In genomic region chr4:33649015-33649414, GRCh38 we compare ENCODE assay signal across 12 cellular contexts.
DNase-seq lines count a peak whose midpoint lies in the region; ATAC-seq and TF ChIP-seq lines count a peak whose summit lies in the region.
"Had no signal": no experiment of that assay in that cellular context is flagged by ENCODE, and none has a peak within 500 bp of the region (broad histone marks: within the 10 kb centered on the region; RNA-seq: fewer than 3 reads in every experiment).

No MANE protein-coding gene starts in this region.

- 62 to 75% (median 66%) methylated on average over 2 of the region's 2 CpGs for WGBS in ovary, 3 donors
- 50 to 54% methylated on average over 2 of the region's 2 CpGs for WGBS in aorta, 2 donors

- no peak for TF ChIP-seq POLR2A in ovary (IDR thresholded peaks at IDR 0.05)

- POLR2A ChIA-PET in AG04450 (lab: Yijun Ruan, JAX), result no interaction called here
- POLR2A ChIA-PET in WTC11 (lab: Charles Lee), result no interaction called here

- no peaks in the 10 kb centered on the region for H3K36me3 ChIP-seq in ovary
- H3K36me3 ChIP-seq in aorta (ENCODE audit: control insufficient read depth in 1 of 2, insufficient read depth in 2 of 2, low read length in 1 of 2), result no peaks in the 10 kb centered on the region

- no peaks in the 10 kb centered on the region for H3K9me3 Mint-ChIP-seq in HFFc6
- peaks cover 8% of the 10 kb centered on the region for H3K9me3 Mint-ChIP-seq in WTC11

- peak; percentile 68 for TF ChIP-seq CTCF in AG04450 (IDR thresholded peaks at IDR 0.05; ENCODE audit: low read depth, low read length)
- peak; percentile 85 for TF ChIP-seq CTCF in HFFc6 (IDR thresholded peaks at IDR 0.05)
- no peak for TF ChIP-seq CTCF in WTC11 (IDR thresholded peaks at IDR 0.05)
- no peak for TF ChIP-seq CTCF in ovary (IDR thresholded peaks at IDR 0.05)

- DNase-seq in AG04450 (ENCODE audit: low read depth, low spot score) (no peak), HFFc6 (peak; percentile 58), WTC11 (ENCODE audit: low spot score) (no peak), iris pigment epithelial cell (ENCODE audit: low read depth) (peak; percentile 20), ovary (no peak), aorta (no peak), head of caudate nucleus (no peak), GM19240 (ENCODE audit: insufficient read length, low spot score) (no peak)
- DNase-seq: activated T-cell treated with anti-CD3 and anti-CD28 coated beads, Interleukin-2, amount 50 U/mL, for 48 hours; DMS153; NCI-H2029; T-cell had no signal

- intact Hi-C loops in ovary (cut with DNase I) (no loop called here), aorta (cut with DNase I) (no loop called here), head of caudate nucleus (cut with DNase I) (no loop called here)

- no peaks in the 10 kb centered on the region for H3K9me3 ChIP-seq in AG04450 (ENCODE audit: control insufficient read depth, insufficient read depth, low read length)
- no peaks in the 10 kb centered on the region for H3K9me3 ChIP-seq in ovary
- peaks cover 1% of the 10 kb centered on the region for H3K9me3 ChIP-seq in aorta (ENCODE audit: control insufficient read depth, low read length)

- H3K27ac Mint-ChIP-seq in HFFc6 (no peak overlapping the region), WTC11 (no peak overlapping the region)
- H3K27ac Mint-ChIP-seq: T-cell had no signal

- H3K4me3 Mint-ChIP-seq in HFFc6, result no peak overlapping the region
- no peak overlapping the region for H3K4me3 Mint-ChIP-seq in WTC11
- H3K4me3 Mint-ChIP-seq: T-cell had no signal

- no peak overlapping the region for H3K4me3 ChIP-seq in AG04450 (ENCODE audit: low read depth, low read length)
- H3K4me3 ChIP-seq in ovary, result no peak overlapping the region
- H3K4me3 ChIP-seq in aorta (ENCODE audit: low read length in 2 of 2), result no peak overlapping the region

- CTCF ChIA-PET in AG04450 (lab: Charles Lee), result interaction anchor here (0.9 to 3.0 kb wide), 3 partner anchors 674 to 1071 kb away, joined by 3 to 13 read pairs (median 9); no protein-coding TSS in a partner anchor
- CTCF ChIA-PET in WTC11 (lab: Charles Lee), result interaction anchor here (0.6 kb wide), 1 partner anchor 773 kb away, joined by 3 read pairs; no protein-coding TSS in a partner anchor

- H3K27ac ChIP-seq in AG04450 (ENCODE audit: low read depth, low read length) (no peak overlapping the region), ovary (no peak overlapping the region), aorta (ENCODE audit: low read depth in 1 of 2, low read length in 2 of 2) (no peak overlapping the region)

- H3K27me3 ChIP-seq in AG04450 (ENCODE audit: control insufficient read depth, insufficient read depth, low read length) (no peaks in the 10 kb centered on the region), ovary (no peaks in the 10 kb centered on the region), aorta (ENCODE audit: control insufficient read depth in 1 of 2, insufficient read depth in 2 of 2, low read length in 1 of 2) (no peaks in the 10 kb centered on the region)

- H3K4me1 ChIP-seq in ovary (ENCODE audit: insufficient read depth) (no peaks in the 10 kb centered on the region), aorta (ENCODE audit: control insufficient read depth in 1 of 2, insufficient read depth in 2 of 2, low read length in 2 of 2) (no peaks in the 10 kb centered on the region)

- TF ChIP-seq EP300 in ovary (IDR thresholded peaks at IDR 0.05), result no peak

- no peaks in the 10 kb centered on the region for H3K4me1 Mint-ChIP-seq in HFFc6 (ENCODE audit: low read depth)
- H3K4me1 Mint-ChIP-seq in WTC11, result no peaks in the 10 kb centered on the region
- H3K4me1 Mint-ChIP-seq: T-cell had no signal

- H3K36me3 Mint-ChIP-seq in HFFc6 (ENCODE audit: low read depth) (no peaks in the 10 kb centered on the region), WTC11 (no peaks in the 10 kb centered on the region)
- H3K36me3 Mint-ChIP-seq: T-cell had no signal

- ATAC-seq in WTC11, result peak; percentile 67
- ATAC-seq in aorta (ENCODE audit: low FRiP score), result no peak
- ATAC-seq: T-cell had no signal

- H3K27me3 Mint-ChIP-seq in HFFc6 (ENCODE audit: insufficient read depth) (no peaks in the 10 kb centered on the region; the same call in 1 of the 2 replicates), WTC11 (ENCODE audit: low read depth) (no peaks in the 10 kb centered on the region)
- H3K27me3 Mint-ChIP-seq: T-cell had no signal

TF ChIP-seq in WTC11, 78 proteins besides CTCF, POLR2A, EP300 and RAD21:
- TF ChIP-seq CBFB (CRISPR knock-in tag; IDR thresholded peaks at IDR 0.05; ENCODE audit: low read depth), result no peak
- TF ChIP-seq, protein P1, sequence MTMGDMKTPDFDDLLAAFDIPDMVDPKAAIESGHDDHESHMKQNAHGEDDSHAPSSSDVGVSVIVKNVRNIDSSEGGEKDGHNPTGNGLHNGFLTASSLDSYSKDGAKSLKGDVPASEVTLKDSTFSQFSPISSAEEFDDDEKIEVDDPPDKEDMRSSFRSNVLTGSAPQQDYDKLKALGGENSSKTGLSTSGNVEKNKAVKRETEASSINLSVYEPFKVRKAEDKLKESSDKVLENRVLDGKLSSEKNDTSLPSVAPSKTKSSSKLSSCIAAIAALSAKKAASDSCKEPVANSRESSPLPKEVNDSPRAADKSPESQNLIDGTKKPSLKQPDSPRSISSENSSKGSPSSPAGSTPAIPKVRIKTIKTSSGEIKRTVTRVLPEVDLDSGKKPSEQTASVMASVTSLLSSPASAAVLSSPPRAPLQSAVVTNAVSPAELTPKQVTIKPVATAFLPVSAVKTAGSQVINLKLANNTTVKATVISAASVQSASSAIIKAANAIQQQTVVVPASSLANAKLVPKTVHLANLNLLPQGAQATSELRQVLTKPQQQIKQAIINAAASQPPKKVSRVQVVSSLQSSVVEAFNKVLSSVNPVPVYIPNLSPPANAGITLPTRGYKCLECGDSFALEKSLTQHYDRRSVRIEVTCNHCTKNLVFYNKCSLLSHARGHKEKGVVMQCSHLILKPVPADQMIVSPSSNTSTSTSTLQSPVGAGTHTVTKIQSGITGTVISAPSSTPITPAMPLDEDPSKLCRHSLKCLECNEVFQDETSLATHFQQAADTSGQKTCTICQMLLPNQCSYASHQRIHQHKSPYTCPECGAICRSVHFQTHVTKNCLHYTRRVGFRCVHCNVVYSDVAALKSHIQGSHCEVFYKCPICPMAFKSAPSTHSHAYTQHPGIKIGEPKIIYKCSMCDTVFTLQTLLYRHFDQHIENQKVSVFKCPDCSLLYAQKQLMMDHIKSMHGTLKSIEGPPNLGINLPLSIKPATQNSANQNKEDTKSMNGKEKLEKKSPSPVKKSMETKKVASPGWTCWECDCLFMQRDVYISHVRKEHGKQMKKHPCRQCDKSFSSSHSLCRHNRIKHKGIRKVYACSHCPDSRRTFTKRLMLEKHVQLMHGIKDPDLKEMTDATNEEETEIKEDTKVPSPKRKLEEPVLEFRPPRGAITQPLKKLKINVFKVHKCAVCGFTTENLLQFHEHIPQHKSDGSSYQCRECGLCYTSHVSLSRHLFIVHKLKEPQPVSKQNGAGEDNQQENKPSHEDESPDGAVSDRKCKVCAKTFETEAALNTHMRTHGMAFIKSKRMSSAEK (CRISPR knock-in tag; IDR thresholded peaks at IDR 0.05; ENCODE audit: borderline replicate concordance), result no peak
- TF ChIP-seq ZNF416 (CRISPR knock-in tag; IDR thresholded peaks at IDR 0.05), result no peak
- TF ChIP-seq ZNF512 (CRISPR knock-in tag; IDR thresholded peaks at IDR 0.05; ENCODE audit: borderline replicate concordance), result no peak
- TF ChIP-seq HMGA2 (CRISPR knock-in tag; IDR thresholded peaks at IDR 0.05), result no peak
- no peak for TF ChIP-seq IRF2 (CRISPR knock-in tag; IDR thresholded peaks at IDR 0.05; ENCODE audit: borderline replicate concordance, low read depth)
- TF ChIP-seq ZBTB43 (CRISPR knock-in tag; IDR thresholded peaks at IDR 0.05), result no peak
- TF ChIP-seq, protein P2, sequence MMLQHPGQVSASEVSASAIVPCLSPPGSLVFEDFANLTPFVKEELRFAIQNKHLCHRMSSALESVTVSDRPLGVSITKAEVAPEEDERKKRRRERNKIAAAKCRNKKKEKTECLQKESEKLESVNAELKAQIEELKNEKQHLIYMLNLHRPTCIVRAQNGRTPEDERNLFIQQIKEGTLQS (CRISPR knock-in tag; conservative IDR thresholded peaks at IDR 0.05), result no peak
- TF ChIP-seq FOXK1 (CRISPR knock-in tag; IDR thresholded peaks at IDR 0.05), result no peak
- TF ChIP-seq TEAD4 (CRISPR knock-in tag; IDR thresholded peaks at IDR 0.05), result no peak
- no peak for TF ChIP-seq PRRX2 (CRISPR knock-in tag; IDR thresholded peaks at IDR 0.05)
- TF ChIP-seq NR1H2 (CRISPR knock-in tag; IDR thresholded peaks at IDR 0.05), result no peak
- TF ChIP-seq SOX15 (CRISPR knock-in tag; IDR thresholded peaks at IDR 0.05), result no peak
- no peak for TF ChIP-seq JUN (CRISPR knock-in tag; IDR thresholded peaks at IDR 0.05)
- TF ChIP-seq ESRRA (CRISPR knock-in tag; IDR thresholded peaks at IDR 0.05; ENCODE audit: borderline replicate concordance), result no peak
- no peak for TF ChIP-seq KAT7 (CRISPR knock-in tag; IDR thresholded peaks at IDR 0.05; ENCODE audit: borderline replicate concordance)
- no peak for TF ChIP-seq GABPB1 (CRISPR knock-in tag; IDR thresholded peaks at IDR 0.05)
TF ChIP-seq in WTC11: peak in this region for 0.

Comparison
In these comparisons a context has a peak if more than half of its experiments do, and no peak if none do; other contexts are left out.
1. DNase-seq: peak in HFFc6 (single experiment) and iris pigment epithelial cell (single experiment); none in AG04450 (single experiment), WTC11 (single experiment), ovary (0 of 5), aorta (0 of 2), head of caudate nucleus (0 of 42) and GM19240 (single experiment).
2. CTCF ChIP-seq: peak in AG04450 (single experiment) and HFFc6 (single experiment); none in WTC11 (single experiment) and ovary (0 of 3).